Comparison of ENCODE assay signal across 14 cellular contexts in the genomic region with DNA sequence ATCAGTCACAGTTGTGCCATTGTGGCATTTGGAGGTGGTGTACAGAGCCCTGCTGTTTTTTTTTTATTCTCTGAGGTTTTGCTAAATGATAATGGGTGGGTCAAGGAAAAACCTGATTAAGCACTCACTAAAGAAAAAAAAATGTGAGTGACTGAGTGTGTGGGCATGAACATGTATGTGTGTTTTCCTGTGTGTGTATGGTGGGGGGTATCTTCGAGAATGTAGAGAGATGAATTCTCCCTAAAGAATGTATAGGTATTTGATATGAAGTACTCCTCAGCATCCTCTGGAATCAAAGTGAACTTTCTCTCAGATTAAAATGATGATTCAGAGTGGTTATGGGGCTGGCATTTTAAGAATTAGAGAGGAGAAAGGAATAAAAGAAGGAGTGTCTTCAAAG. TPM values are rescaled to one million over a fixed set of nuclear protein-coding genes. Genes with fewer than 3 reads are reported as not detected.
A peak's percentile ranks its signal among the peaks of the same experiment; 100 is the strongest.
DNase-seq lines count a peak whose midpoint lies in the region; ATAC-seq, FAIRE-seq and TF ChIP-seq lines count a peak whose summit lies in the region.
"Had no signal": no experiment of that assay in that cellular context is flagged by ENCODE, and none has a peak within 500 bp of the region (broad histone marks: within the 10 kb centered on the region; RNA-seq: fewer than 3 reads in every experiment).

No MANE protein-coding gene starts in this region.

- no peak for TF ChIP-seq EP300 in HepG2 (IDR thresholded peaks at IDR 0.05; ENCODE audit: low read depth in 2 of 2, low read length in 2 of 2)
- TF ChIP-seq EP300 in HepG2 (CRISPR knock-in tag; IDR thresholded peaks at IDR 0.05; ENCODE audit: borderline replicate concordance) = no peak

- ATAC-seq in right cardiac atrium = no peak
- ATAC-seq in HepG2 = no peak

- H3K79me2 ChIP-seq in HepG2 (ENCODE audit: insufficient read depth, low read length) = no peaks in the 10 kb centered on the region

- no peak for DNase-seq in activated naive CD4-positive, alpha-beta T cell treated with anti-CD3 and anti-CD28 coated beads, Interleukin-2, amount 10 ng/mL, durations not matched to agents 7 days and 5 days
- DNase-seq in activated T-helper 1 cell treated with anti-CD3 and anti-CD28 coated beads, Interleukin-12 subunit alpha, Interleukin-12 subunit beta, Interleukin-2, Interleukin-4 antibody, amounts not matched to agents 30 ng/mL and 10 ng/mL and 1 ng/mL, durations not matched to agents 14 hours and 24 hours and 36 hours (ENCODE audit: low spot score) = no peak
- DNase-seq in glomerular visceral epithelial cell (ENCODE audit: extremely low spot score) (peak; percentile 20), NCI-H2196 treated with DMSO at 0.1 percent for 48 hours (lab: John Stamatoyannopoulos, UW; ENCODE audit: unreplicated experiment) (no peak), NAMALWA (ENCODE audit: low spot score) (no peak), right cardiac atrium (no peak), HepG2 (ENCODE audit: low spot score) (no peak)
- DNase-seq: activated CD8-positive, alpha-beta memory T cell treated with anti-CD3 and anti-CD28 coated beads, Interleukin-2, amount 50 U/mL, for 4 hours; GOT3; left lung; NCI-H446 treated with DMSO at 0.1 percent for 48 hours; RPMI8226 had no signal

- peaks cover 6% of the 10 kb centered on the region for H3K4me1 ChIP-seq in right cardiac atrium (ENCODE audit: control insufficient read depth, insufficient read depth, low read length)
- H3K4me1 ChIP-seq in HepG2 (ENCODE audit: insufficient read depth, low read length) = peaks cover 36% of the 10 kb centered on the region

- TF ChIP-seq POLR2A in HepG2 (IDR thresholded peaks at IDR 0.05; ENCODE audit: insufficient read depth in 1 of 2, low read depth in 2 of 2, low read length in 2 of 2) = no peak

- BruUV-seq in HepG2 (replicated peaks; lab: Mats Ljungman, UMichigan) = no TSS peak

- TF ChIP-seq RAD21 in HepG2 (CRISPR knock-in tag; IDR thresholded peaks at IDR 0.05) = no peak

- no peak for FAIRE-seq in HepG2 (lab: Jason Lieb, UNC)

- H3K27ac Mint-ChIP-seq in activated naive CD4-positive, alpha-beta T cell treated with anti-CD3 and anti-CD28 coated beads, Interleukin-2, amount 50 U/mL, for 24 hours = peak overlapping the region; percentile 95
- no peak overlapping the region for H3K27ac Mint-ChIP-seq in activated naive CD4-positive, alpha-beta T cell treated with anti-CD3 and anti-CD28 coated beads, Interleukin-2, amount 10 ng/mL, durations not matched to agents 7 days and 5 days
- peak overlapping the region; percentile 21 for H3K27ac Mint-ChIP-seq in activated T-helper 1 cell treated with anti-CD3 and anti-CD28 coated beads, Interleukin-12 subunit alpha, Interleukin-12 subunit beta, Interleukin-2, Interleukin-4 antibody, amounts not matched to agents 30 ng/mL and 10 ng/mL and 1 ng/mL, durations not matched to agents 14 hours and 24 hours and 36 hours

- H4K20me1 ChIP-seq in HepG2 (ENCODE audit: insufficient read depth, low read length) = no peaks in the 10 kb centered on the region

- H3K27ac ChIP-seq in right cardiac atrium (ENCODE audit: low read length) (no peak overlapping the region), HepG2 (ENCODE audit: extremely low read length, insufficient read depth, low read length) (no peak overlapping the region)

- POLR2A ChIA-PET in HepG2 (lab: Yijun Ruan, JAX) = no interaction called here

- peaks cover 9% of the 10 kb centered on the region for H3K9me3 Mint-ChIP-seq in activated naive CD4-positive, alpha-beta T cell treated with anti-CD3 and anti-CD28 coated beads, Interleukin-2, amount 50 U/mL, for 24 hours
- no peaks in the 10 kb centered on the region for H3K9me3 Mint-ChIP-seq in activated naive CD4-positive, alpha-beta T cell treated with anti-CD3 and anti-CD28 coated beads, Interleukin-2, amount 10 ng/mL, durations not matched to agents 7 days and 5 days
- no peaks in the 10 kb centered on the region for H3K9me3 Mint-ChIP-seq in activated T-helper 1 cell treated with anti-CD3 and anti-CD28 coated beads, Interleukin-12 subunit alpha, Interleukin-12 subunit beta, Interleukin-2, Interleukin-4 antibody, amounts not matched to agents 30 ng/mL and 10 ng/mL and 1 ng/mL, durations not matched to agents 14 hours and 24 hours and 36 hours

- H2AFZ ChIP-seq in HepG2 (ENCODE audit: low read length) = no peak overlapping the region

- in situ Hi-C loops in HepG2 (cut with HindIII; ENCODE audit: extremely low pct_ligation_motif_present, low pct_unique_long_range_greater_than_20kb) = no loop called here

- no peak for TF ChIP-seq CTCF in HepG2 (CRISPR knock-in tag; IDR thresholded peaks at IDR 0.05)

- H3K4me3 Mint-ChIP-seq in activated naive CD4-positive, alpha-beta T cell treated with anti-CD3 and anti-CD28 coated beads, Interleukin-2, amount 50 U/mL, for 24 hours = peak overlapping the region; percentile 71
- no peak overlapping the region for H3K4me3 Mint-ChIP-seq in activated naive CD4-positive, alpha-beta T cell treated with anti-CD3 and anti-CD28 coated beads, Interleukin-2, amount 10 ng/mL, durations not matched to agents 7 days and 5 days
- peak overlapping the region; percentile 4 for H3K4me3 Mint-ChIP-seq in activated T-helper 1 cell treated with anti-CD3 and anti-CD28 coated beads, Interleukin-12 subunit alpha, Interleukin-12 subunit beta, Interleukin-2, Interleukin-4 antibody, amounts not matched to agents 30 ng/mL and 10 ng/mL and 1 ng/mL, durations not matched to agents 14 hours and 24 hours and 36 hours
- H3K4me3 Mint-ChIP-seq: brain had no signal

- CTCF ChIA-PET in activated naive CD4-positive, alpha-beta T cell treated with anti-CD3 and anti-CD28 coated beads, Interleukin-2, amount 10 ng/mL, durations not matched to agents 7 days and 5 days (lab: Charles Lee) = no interaction called here
- CTCF ChIA-PET in HepG2 (lab: Yijun Ruan, JAX; ENCODE audit: low intra/inter-chr PET ratio, low total read pairs) = no interaction called here

- H3K9me3 ChIP-seq in right cardiac atrium (ENCODE audit: control insufficient read depth, low read length) (no peaks in the 10 kb centered on the region), HepG2 (ENCODE audit: low read length) (no peaks in the 10 kb centered on the region)
- H3K9me3 ChIP-seq: left lung had no signal

- no peak overlapping the region for H3K4me2 ChIP-seq in HepG2 (ENCODE audit: low read depth, low read length)

- intact Hi-C loops in activated T-helper 1 cell treated with anti-CD3 and anti-CD28 coated beads, Interleukin-12 subunit alpha, Interleukin-12 subunit beta, Interleukin-2, Interleukin-4 antibody, amounts not matched to agents 30 ng/mL and 10 ng/mL and 1 ng/mL, durations not matched to agents 14 hours and 24 hours and 36 hours (cut with micrococcal nuclease) = no loop called here
- intact Hi-C loops in right cardiac atrium (cut with DNase I) = no loop called here
- intact Hi-C loops in HepG2 (cut with micrococcal nuclease; ENCODE audit: unreplicated experiment) = no loop called here

- H3K36me3 Mint-ChIP-seq in activated naive CD4-positive, alpha-beta T cell treated with anti-CD3 and anti-CD28 coated beads, Interleukin-2, amount 50 U/mL, for 24 hours = peaks cover 2% of the 10 kb centered on the region
- H3K36me3 Mint-ChIP-seq in activated naive CD4-positive, alpha-beta T cell treated with anti-CD3 and anti-CD28 coated beads, Interleukin-2, amount 10 ng/mL, durations not matched to agents 7 days and 5 days = peaks cover 3% of the 10 kb centered on the region
- peaks cover 5% of the 10 kb centered on the region for H3K36me3 Mint-ChIP-seq in activated T-helper 1 cell treated with anti-CD3 and anti-CD28 coated beads, Interleukin-12 subunit alpha, Interleukin-12 subunit beta, Interleukin-2, Interleukin-4 antibody, amounts not matched to agents 30 ng/mL and 10 ng/mL and 1 ng/mL, durations not matched to agents 14 hours and 24 hours and 36 hours (ENCODE audit: low read depth)
- H3K36me3 Mint-ChIP-seq: brain had no signal

- no peaks in the 10 kb centered on the region for H3K27me3 Mint-ChIP-seq in activated naive CD4-positive, alpha-beta T cell treated with anti-CD3 and anti-CD28 coated beads, Interleukin-2, amount 50 U/mL, for 24 hours
- no peaks in the 10 kb centered on the region for H3K27me3 Mint-ChIP-seq in activated naive CD4-positive, alpha-beta T cell treated with anti-CD3 and anti-CD28 coated beads, Interleukin-2, amount 10 ng/mL, durations not matched to agents 7 days and 5 days
- no peaks in the 10 kb centered on the region for H3K27me3 Mint-ChIP-seq in activated T-helper 1 cell treated with anti-CD3 and anti-CD28 coated beads, Interleukin-12 subunit alpha, Interleukin-12 subunit beta, Interleukin-2, Interleukin-4 antibody, amounts not matched to agents 30 ng/mL and 10 ng/mL and 1 ng/mL, durations not matched to agents 14 hours and 24 hours and 36 hours (ENCODE audit: insufficient read depth)

- H3K36me3 ChIP-seq in HepG2 (replicated peaks in 1 of 2; ENCODE audit: control insufficient read depth in 1 of 2, insufficient read depth in 2 of 2, low read length in 2 of 2) = no peaks in the 10 kb centered on the region
- H3K36me3 ChIP-seq: left lung had no signal

- H3K4me1 Mint-ChIP-seq in activated naive CD4-positive, alpha-beta T cell treated with anti-CD3 and anti-CD28 coated beads, Interleukin-2, amount 50 U/mL, for 24 hours = peaks cover 83% of the 10 kb centered on the region
- H3K4me1 Mint-ChIP-seq in activated naive CD4-positive, alpha-beta T cell treated with anti-CD3 and anti-CD28 coated beads, Interleukin-2, amount 10 ng/mL, durations not matched to agents 7 days and 5 days = peaks cover 80% of the 10 kb centered on the region
- H3K4me1 Mint-ChIP-seq in activated T-helper 1 cell treated with anti-CD3 and anti-CD28 coated beads, Interleukin-12 subunit alpha, Interleukin-12 subunit beta, Interleukin-2, Interleukin-4 antibody, amounts not matched to agents 30 ng/mL and 10 ng/mL and 1 ng/mL, durations not matched to agents 14 hours and 24 hours and 36 hours (ENCODE audit: low read depth) = peaks cover 70% of the 10 kb centered on the region

- H3K4me3 ChIP-seq in right cardiac atrium (ENCODE audit: low read length) (no peak overlapping the region), HepG2 (replicated peaks in 1 of 3; ENCODE audit: insufficient read depth in 1 of 3, low read depth in 2 of 3, low read length in 3 of 3) (no peak overlapping the region)
- H3K4me3 ChIP-seq: left lung had no signal

- H3K27me3 ChIP-seq in right cardiac atrium (ENCODE audit: control insufficient read depth, insufficient read depth) (no peaks in the 10 kb centered on the region), HepG2 (ENCODE audit: control insufficient read depth in 1 of 2, insufficient read depth in 2 of 2, low read length in 2 of 2) (no peaks in the 10 kb centered on the region)
- H3K27me3 ChIP-seq: left lung had no signal

- WGBS in right cardiac atrium = 65% methylated on average over 1 of the region's 1 CpG
- WGBS in HepG2 (ENCODE audit: low lambda C conversion rate) = 86% methylated on average over 1 of the region's 1 CpG

- H3K9ac ChIP-seq in HepG2 (ENCODE audit: insufficient read depth, low read depth, low read length) = no peak overlapping the region

RNA-seq across cellular contexts. Expression of a gene that starts 23.7 kb away (rescaled TPM):
- total RNA-seq in activated T-helper 1 cell treated with anti-CD3 and anti-CD28 coated beads, Interleukin-12 subunit alpha, Interleukin-12 subunit beta, Interleukin-2, Interleukin-4 antibody, amounts not matched to agents 30 ng/mL and 10 ng/mL and 1 ng/mL, durations not matched to agents 14 hours and 24 hours and 36 hours = 42.5 and 42.9 TPM in 2 replicates
- 10 to 100 TPM; 54.2 to 62.4 (median 59.8) TPM for total RNA-seq in right cardiac atrium
- 58.0 TPM for polyA plus RNA-seq in right cardiac atrium
- total RNA-seq in HepG2 (2016; rRNA removed; fragmentation: Illumina TruSeq; extraction: Trizol) = not detected in 2 replicates
- not detected in 2 replicates for total RNA-seq in HepG2 (2016; cell fraction: cytosol; rRNA removed; fragmentation: Illumina TruSeq; extraction: Trizol; ENCODE audit: low read depth)
- not detected in 2 replicates for total RNA-seq in HepG2 (2016; cell fraction: insoluble cytoplasmic fraction; rRNA removed; fragmentation: Illumina TruSeq; extraction: Trizol)
- not detected in 2 replicates for total RNA-seq in HepG2 (2016; cell fraction: membrane; rRNA removed; fragmentation: Illumina TruSeq; extraction: Trizol)
- not detected in 2 replicates for total RNA-seq in HepG2 (2016; cell fraction: nucleus; rRNA removed; fragmentation: Illumina TruSeq; extraction: Trizol)
- not detected in 2 replicates for polyA plus RNA-seq in HepG2 (2011; rRNA removed)
- not detected in 2 replicates for polyA plus RNA-seq in HepG2 (2011; cell fraction: cytosol; rRNA removed)
- polyA plus RNA-seq in HepG2 (2011; cell fraction: nucleus; rRNA removed) = not detected in 2 replicates
- polyA plus RNA-seq in HepG2 (2012) = not detected in 2 replicates
- not detected in 2 replicates for polyA plus RNA-seq in HepG2 (2016; cell fraction: cytosol; fragmentation: Illumina TruSeq; extraction: Trizol; ENCODE audit: low read depth)
- not detected in 2 replicates for polyA plus RNA-seq in HepG2 (2016; cell fraction: insoluble cytoplasmic fraction; fragmentation: Illumina TruSeq; extraction: Trizol; ENCODE audit: low read depth)
- polyA plus RNA-seq in HepG2 (2016; cell fraction: membrane; fragmentation: Illumina TruSeq; extraction: Trizol; ENCODE audit: low read depth) = not detected in 2 replicates
- polyA plus RNA-seq in HepG2 (2016; cell fraction: nucleus; fragmentation: Illumina TruSeq; extraction: Trizol; ENCODE audit: insufficient read depth, low read depth) = not detected in 2 replicates
- polyA minus RNA-seq in HepG2 (2011; rRNA and poly(A)+ RNA removed; ENCODE audit: low replicate concordance) = 0.33 TPM in 1 of 2 replicates, not detected in the other
- not detected in 2 replicates for polyA minus RNA-seq in HepG2 (2011; cell fraction: cytosol; rRNA and poly(A)+ RNA removed)
- not detected in 2 replicates for polyA minus RNA-seq in HepG2 (2011; cell fraction: nucleus; rRNA and poly(A)+ RNA removed)

Comparison
In these comparisons a context has a peak if more than half of its experiments do, and no peak if none do; other contexts are left out.
1. RNA of a gene that starts 23.7 kb away (total RNA-seq): 54.2 to 62.4 TPM in right cardiac atrium and 42.5 to 42.9 TPM in activated T-helper 1 cell treated with anti-CD3 and anti-CD28 coated beads, Interleukin-12 subunit alpha, Interleukin-12 subunit beta, Interleukin-2, Interleukin-4 antibody, amounts not matched to agents 30 ng/mL and 10 ng/mL and 1 ng/mL, durations not matched to agents 14 hours and 24 hours and 36 hours; not detected in HepG2; every median in the first group is over 10 times any median in the second.